29 cellular contexts compared by ENCODE assay signal in the genomic region with DNA sequence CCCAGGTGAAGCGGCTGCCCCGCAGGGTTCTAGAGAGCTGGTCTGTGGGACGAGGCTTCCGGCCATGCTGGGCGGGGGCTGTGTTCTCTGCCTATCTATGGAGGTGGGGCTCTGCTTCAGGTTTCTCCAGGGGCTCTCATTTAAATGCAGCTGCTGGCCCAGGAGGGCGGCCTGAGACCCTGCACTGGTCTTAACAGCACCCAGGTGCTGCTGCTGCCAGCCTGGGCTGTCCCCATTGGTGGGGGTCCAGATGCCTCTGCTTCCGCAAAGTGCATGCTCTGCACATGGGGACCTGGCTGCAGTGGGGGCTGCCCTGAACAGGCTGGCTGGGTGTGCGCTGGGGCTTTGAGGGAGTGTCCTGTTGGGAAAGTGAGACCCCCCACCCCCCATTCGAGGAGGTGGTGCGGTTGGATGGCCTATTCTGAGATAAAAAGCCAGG. TPM values are rescaled to one million over a fixed set of nuclear protein-coding genes. Genes with fewer than 3 reads are reported as not detected.
DNase-seq lines count a peak whose midpoint lies in the region; ATAC-seq, FAIRE-seq and TF ChIP-seq lines count a peak whose summit lies in the region.
"Had no signal": no experiment of that assay in that cellular context is flagged by ENCODE, and none has a peak within 500 bp of the region (broad histone marks: within the 10 kb centered on the region; RNA-seq: fewer than 3 reads in every experiment).

No MANE protein-coding gene starts in this region.

- TF ChIP-seq CTCF in HepG2 (CRISPR knock-in tag; IDR thresholded peaks at IDR 0.05) (no peak), right lobe of liver (IDR thresholded peaks at IDR 0.05) (no peak), brain (conservative IDR thresholded peaks at IDR 0.05) (no peak), osteocyte (IDR thresholded peaks at IDR 0.05) (no peak), vagina (IDR thresholded peaks at IDR 0.05) (no peak)

- H3K4me3 Mint-ChIP-seq in brain (no peak overlapping the region), osteocyte (ENCODE audit: unreplicated experiment) (no peak overlapping the region)
- H3K4me3 Mint-ChIP-seq: activated T-cell treated with anti-CD3 and anti-CD28 coated beads, Interleukin-2, amount 50 U/mL, for 72 hours; HFFc6; T-cell had no signal

- in situ Hi-C loops in HepG2 (cut with HindIII; ENCODE audit: extremely low pct_ligation_motif_present, low pct_unique_long_range_greater_than_20kb), result no loop called here

- no peak for DNase-seq in HepG2 (ENCODE audit: low spot score)
- DNase-seq in right lobe of liver, result no peak
- DNase-seq in osteocyte (ENCODE audit: extremely low spot score, unreplicated experiment), result peak; percentile 80
- peak; percentile 75 to 93 for DNase-seq in vagina (ENCODE audit: extremely low spot score in 2 of 2)
- no peak for DNase-seq in EL
- no peak for DNase-seq in NK-92 (lab: John Stamatoyannopoulos, UW; ENCODE audit: unreplicated experiment)
- DNase-seq: activated CD4-positive, CD25-positive, alpha-beta regulatory T cell treated with anti-CD3 and anti-CD28 coated beads, Interleukin-2, amount 50 U/mL, for 72 hours; activated T-cell treated with anti-CD3 and anti-CD28 coated beads, Interleukin-2, amount 50 U/mL, for 72 hours; anterior cingulate cortex; caudate nucleus; HFFc6; lower lobe of right lung; NCI-H1105 treated with DMSO at 0.1 percent for 48 hours; NCI-H2081 treated with DMSO at 0.1 percent for 48 hours; NCI-H446; NK-92 treated with Interleukin-12 subunit alpha and Interleukin-12 subunit beta, amount 100 ng/mL, for 24 hours; stimulated activated CD4-positive, alpha-beta T cell treated with anti-CD3 and anti-CD28 coated beads, Interleukin-4, amount 100 ng/mL, for 24 hours; stimulated activated naive CD4-positive, alpha-beta T cell had no signal

- TF ChIP-seq POLR2A in HepG2 (IDR thresholded peaks at IDR 0.05; ENCODE audit: insufficient read depth in 1 of 2, low read depth in 2 of 2, low read length in 2 of 2) (no peak), right lobe of liver (IDR thresholded peaks at IDR 0.05) (no peak), vagina (IDR thresholded peaks at IDR 0.05) (no peak)

- TF ChIP-seq EP300 in HepG2 (IDR thresholded peaks at IDR 0.05; ENCODE audit: low read depth in 2 of 2, low read length in 2 of 2), result no peak
- no peak for TF ChIP-seq EP300 in HepG2 (CRISPR knock-in tag; IDR thresholded peaks at IDR 0.05; ENCODE audit: borderline replicate concordance)

- no peak overlapping the region for H2AFZ ChIP-seq in HepG2 (ENCODE audit: low read length)

- H3K4me3 ChIP-seq in HepG2 (replicated peaks in 1 of 3; ENCODE audit: insufficient read depth in 1 of 3, low read depth in 2 of 3, low read length in 3 of 3), result no peak overlapping the region
- H3K4me3 ChIP-seq in right lobe of liver, result no peak overlapping the region
- no peak overlapping the region for H3K4me3 ChIP-seq in vagina
- H3K4me3 ChIP-seq: lower lobe of right lung, SJSA1, thoracic aorta had no signal

- H4K20me1 ChIP-seq in HepG2 (ENCODE audit: insufficient read depth, low read length), result no peaks in the 10 kb centered on the region

- H3K9me3 Mint-ChIP-seq in brain (peaks cover 3 to 10% (median 4%) of the 10 kb centered on the region in 5 experiments), osteocyte (ENCODE audit: unreplicated experiment) (no peaks in the 10 kb centered on the region)
- H3K9me3 Mint-ChIP-seq: activated naive CD4-positive, alpha-beta T cell treated with anti-CD3 and anti-CD28 coated beads, Interleukin-2, amount 50 U/mL, for 72 hours; activated T-cell treated with anti-CD3 and anti-CD28 coated beads, Interleukin-2, amount 50 U/mL, for 72 hours; HFFc6; T-cell had no signal

- TF ChIP-seq RAD21 in HepG2 (CRISPR knock-in tag; IDR thresholded peaks at IDR 0.05), result no peak

- FAIRE-seq in HepG2 (lab: Jason Lieb, UNC), result no peak
- FAIRE-seq: D721Med, RCC 7860 had no signal

- no peaks in the 10 kb centered on the region for H3K79me2 ChIP-seq in HepG2 (ENCODE audit: insufficient read depth, low read length)

- H3K27ac Mint-ChIP-seq in brain (peak overlapping the region in 3 of 5 experiments; percentile 47 to 73 (median 64)), osteocyte (ENCODE audit: unreplicated experiment) (no peak overlapping the region)
- H3K27ac Mint-ChIP-seq: activated naive CD4-positive, alpha-beta T cell treated with anti-CD3 and anti-CD28 coated beads, Interleukin-2, amount 50 U/mL, for 72 hours; activated T-cell treated with anti-CD3 and anti-CD28 coated beads, Interleukin-2, amount 50 U/mL, for 72 hours; HFFc6; T-cell had no signal

- H3K27me3 Mint-ChIP-seq in brain, result no peaks in the 10 kb centered on the region
- peaks cover 5% of the 10 kb centered on the region for H3K27me3 Mint-ChIP-seq in osteocyte (ENCODE audit: unreplicated experiment)

- H3K36me3 Mint-ChIP-seq in brain (no peaks in the 10 kb centered on the region), osteocyte (ENCODE audit: unreplicated experiment) (no peaks in the 10 kb centered on the region)

- intact Hi-C loops in HepG2 (cut with micrococcal nuclease; ENCODE audit: unreplicated experiment) (no loop called here), right lobe of liver (cut with DNase I) (no loop called here), vagina (cut with DNase I) (no loop called here)

- WGBS in HepG2 (ENCODE audit: low lambda C conversion rate), result 80% methylated on average over 9 of the region's 10 CpGs
- WGBS in right lobe of liver (ENCODE audit: insufficient coverage, low coverage, low lambda C conversion rate, missing lambda C conversion rate), result 72% methylated on average over 3 of the region's 10 CpGs

- H3K4me2 ChIP-seq in HepG2 (ENCODE audit: low read depth, low read length), result no peak overlapping the region

- BruUV-seq in HepG2 (replicated peaks; lab: Mats Ljungman, UMichigan), result no TSS peak

- H3K9me3 ChIP-seq in HepG2 (ENCODE audit: low read length) (no peaks in the 10 kb centered on the region), right lobe of liver (no peaks in the 10 kb centered on the region), vagina (no peaks in the 10 kb centered on the region)
- H3K9me3 ChIP-seq: lower lobe of right lung, SJSA1, thoracic aorta had no signal

- CTCF ChIA-PET in HepG2 (lab: Yijun Ruan, JAX; ENCODE audit: low intra/inter-chr PET ratio, low total read pairs), result interaction anchor here (2.5 kb wide), 1 partner anchor 22 kb away, joined by 14 read pairs; no protein-coding TSS in a partner anchor

- POLR2A ChIA-PET in HepG2 (lab: Yijun Ruan, JAX), result interaction anchor here (0.9 kb wide), 1 partner anchor 29 kb away, joined by 7 read pairs; no protein-coding TSS in a partner anchor

- H3K27me3 ChIP-seq in HepG2 (ENCODE audit: control insufficient read depth in 1 of 2, insufficient read depth in 2 of 2, low read length in 2 of 2) (peaks cover 0 to 26% of the 10 kb centered on the region in 2 experiments; a peak in 3 of 5 replicates), right lobe of liver (no peaks in the 10 kb centered on the region), vagina (no peaks in the 10 kb centered on the region)
- H3K27me3 ChIP-seq: SJSA1 had no signal

- H3K27ac ChIP-seq in HepG2 (ENCODE audit: extremely low read length, insufficient read depth, low read length) (no peak overlapping the region), right lobe of liver (no peak overlapping the region), vagina (no peak overlapping the region)
- H3K27ac ChIP-seq: lower lobe of right lung, SJSA1, thoracic aorta had no signal

- ATAC-seq in HepG2 (peak; percentile 12; the same call in 2 of the 3 replicates), right lobe of liver (no peak)
- ATAC-seq: activated T-cell treated with anti-CD3 and anti-CD28 coated beads, Interleukin-2, amount 50 U/mL, for 72 hours; lower lobe of right lung; T-cell had no signal

- H3K4me1 Mint-ChIP-seq in brain (peaks cover 21% of the 10 kb centered on the region), osteocyte (ENCODE audit: unreplicated experiment) (no peaks in the 10 kb centered on the region)
- H3K4me1 Mint-ChIP-seq: T-cell had no signal

- no peak overlapping the region for H3K9ac ChIP-seq in HepG2 (ENCODE audit: insufficient read depth, low read depth, low read length)

- H3K4me1 ChIP-seq in HepG2 (ENCODE audit: insufficient read depth, low read length), result peaks cover 16% of the 10 kb centered on the region
- H3K4me1 ChIP-seq in right lobe of liver, result no peaks in the 10 kb centered on the region
- H3K4me1 ChIP-seq in vagina, result no peaks in the 10 kb centered on the region

- H3K36me3 ChIP-seq in HepG2 (replicated peaks in 1 of 2; ENCODE audit: control insufficient read depth in 1 of 2, insufficient read depth in 2 of 2, low read length in 2 of 2) (no peaks in the 10 kb centered on the region), right lobe of liver (no peaks in the 10 kb centered on the region), vagina (no peaks in the 10 kb centered on the region)
- H3K36me3 ChIP-seq: lower lobe of right lung, SJSA1, thoracic aorta had no signal

RNA-seq across cellular contexts. Expression of a gene that starts 29.7 kb away (rescaled TPM):
- total RNA-seq in HepG2 (2016; rRNA removed; fragmentation: Illumina TruSeq; extraction: Trizol), result 0.11 TPM in 1 of 2 replicates, not detected in the other
- total RNA-seq in HepG2 (2016; cell fraction: cytosol; rRNA removed; fragmentation: Illumina TruSeq; extraction: Trizol; ENCODE audit: low read depth), result 0.20 TPM in 1 of 2 replicates, not detected in the other
- 0.19 TPM in 1 of 2 replicates, not detected in the other for total RNA-seq in HepG2 (2016; cell fraction: insoluble cytoplasmic fraction; rRNA removed; fragmentation: Illumina TruSeq; extraction: Trizol)
- 0.14 TPM in 1 of 2 replicates, not detected in the other for total RNA-seq in HepG2 (2016; cell fraction: membrane; rRNA removed; fragmentation: Illumina TruSeq; extraction: Trizol)
- 0.25 and 0.43 TPM in 2 replicates for total RNA-seq in HepG2 (2016; cell fraction: nucleus; rRNA removed; fragmentation: Illumina TruSeq; extraction: Trizol)
- 0.04 and 0.08 TPM in 2 replicates for polyA plus RNA-seq in HepG2 (2011; rRNA removed)
- 0.03 TPM in 1 of 2 replicates, not detected in the other for polyA plus RNA-seq in HepG2 (2011; cell fraction: cytosol; rRNA removed)
- 0.07 and 0.16 TPM in 2 replicates for polyA plus RNA-seq in HepG2 (2011; cell fraction: nucleus; rRNA removed)
- not detected in 2 replicates for polyA plus RNA-seq in HepG2 (2012)
- not detected in 2 replicates for polyA plus RNA-seq in HepG2 (2016; cell fraction: cytosol; fragmentation: Illumina TruSeq; extraction: Trizol; ENCODE audit: low read depth)
- 0.25 TPM in 1 of 2 replicates, not detected in the other for polyA plus RNA-seq in HepG2 (2016; cell fraction: insoluble cytoplasmic fraction; fragmentation: Illumina TruSeq; extraction: Trizol; ENCODE audit: low read depth)
- 0.08 TPM in 1 of 2 replicates, not detected in the other for polyA plus RNA-seq in HepG2 (2016; cell fraction: membrane; fragmentation: Illumina TruSeq; extraction: Trizol; ENCODE audit: low read depth)
- polyA plus RNA-seq in HepG2 (2016; cell fraction: nucleus; fragmentation: Illumina TruSeq; extraction: Trizol; ENCODE audit: insufficient read depth, low read depth), result 0.92 and 1.3 TPM in 2 replicates
- not detected in 2 replicates for polyA minus RNA-seq in HepG2 (2011; rRNA and poly(A)+ RNA removed; ENCODE audit: low replicate concordance)
- not detected in 2 replicates for polyA minus RNA-seq in HepG2 (2011; cell fraction: cytosol; rRNA and poly(A)+ RNA removed)
- polyA minus RNA-seq in HepG2 (2011; cell fraction: nucleus; rRNA and poly(A)+ RNA removed), result 0.39 TPM in 1 of 2 replicates, not detected in the other
- under 1 TPM in 5 of 6 experiments, not detected in 1; 0.18 to 0.63 (median 0.31) TPM for total RNA-seq in right lobe of liver
- not detected for polyA plus RNA-seq in brain (ENCODE audit: insufficient read depth, low read depth, low replicate concordance)
- not detected in 2 replicates for total RNA-seq in osteocyte
- not detected for total RNA-seq in vagina
- total RNA-seq: activated CD8-positive, alpha-beta memory T cell treated with anti-CD3 and anti-CD28 coated beads for 36 hours; activated naive CD4-positive, alpha-beta T cell treated with anti-CD3 and anti-CD28 coated beads, Interleukin-2, amount 50 U/mL, for 72 hours; activated T-cell treated with anti-CD3 and anti-CD28 coated beads, Interleukin-2, amount 50 U/mL, for 72 hours; dermis blood vessel endothelial cell; fibroblast of lung; HFFc6; lower lobe of right lung; MCF 10A; SJSA1; T-cell had no signal
- polyA plus RNA-seq: fibroblast of lung had no signal

RNA-seq across cellular contexts. Expression of a gene that starts 33.3 kb away (rescaled TPM):
- 2.5 and 3.0 TPM in 2 replicates for total RNA-seq in HepG2 (2016; rRNA removed; fragmentation: Illumina TruSeq; extraction: Trizol)
- total RNA-seq in HepG2 (2016; cell fraction: cytosol; rRNA removed; fragmentation: Illumina TruSeq; extraction: Trizol; ENCODE audit: low read depth), result 1.2 and 1.9 TPM in 2 replicates
- total RNA-seq in HepG2 (2016; cell fraction: insoluble cytoplasmic fraction; rRNA removed; fragmentation: Illumina TruSeq; extraction: Trizol), result 2.5 and 3.0 TPM in 2 replicates
- total RNA-seq in HepG2 (2016; cell fraction: membrane; rRNA removed; fragmentation: Illumina TruSeq; extraction: Trizol), result 2.2 and 2.3 TPM in 2 replicates
- total RNA-seq in HepG2 (2016; cell fraction: nucleus; rRNA removed; fragmentation: Illumina TruSeq; extraction: Trizol), result 2.7 and 3.4 TPM in 2 replicates
- polyA plus RNA-seq in HepG2 (2011; rRNA removed), result 1.5 and 2.6 TPM in 2 replicates
- 2.8 TPM in 2 replicates for polyA plus RNA-seq in HepG2 (2011; cell fraction: cytosol; rRNA removed)
- 4.0 and 4.6 TPM in 2 replicates for polyA plus RNA-seq in HepG2 (2011; cell fraction: nucleus; rRNA removed)
- 1.6 and 1.9 TPM in 2 replicates for polyA plus RNA-seq in HepG2 (2012)
- 0.71 and 0.78 TPM in 2 replicates for polyA plus RNA-seq in HepG2 (2016; cell fraction: cytosol; fragmentation: Illumina TruSeq; extraction: Trizol; ENCODE audit: low read depth)
- 2.0 and 3.6 TPM in 2 replicates for polyA plus RNA-seq in HepG2 (2016; cell fraction: insoluble cytoplasmic fraction; fragmentation: Illumina TruSeq; extraction: Trizol; ENCODE audit: low read depth)
- polyA plus RNA-seq in HepG2 (2016; cell fraction: membrane; fragmentation: Illumina TruSeq; extraction: Trizol; ENCODE audit: low read depth), result 1.5 TPM in 2 replicates
- 5.0 and 5.6 TPM in 2 replicates for polyA plus RNA-seq in HepG2 (2016; cell fraction: nucleus; fragmentation: Illumina TruSeq; extraction: Trizol; ENCODE audit: insufficient read depth, low read depth)
- polyA minus RNA-seq in HepG2 (2011; rRNA and poly(A)+ RNA removed; ENCODE audit: low replicate concordance), result 1.8 TPM in 1 of 2 replicates, not detected in the other
- polyA minus RNA-seq in HepG2 (2011; cell fraction: cytosol; rRNA and poly(A)+ RNA removed), result 0.69 and 1.3 TPM in 2 replicates
- polyA minus RNA-seq in HepG2 (2011; cell fraction: nucleus; rRNA and poly(A)+ RNA removed), result 2.6 and 2.8 TPM in 2 replicates
- 10 to 100 TPM; 25.2 to 58.6 (median 41.1) TPM for total RNA-seq in right lobe of liver
- polyA plus RNA-seq in brain (ENCODE audit: insufficient read depth, low read depth, low replicate concordance), result 3.8 TPM
- not detected in 2 replicates for total RNA-seq in osteocyte
- not detected for total RNA-seq in vagina
- total RNA-seq: activated naive CD4-positive, alpha-beta T cell treated with anti-CD3 and anti-CD28 coated beads, Interleukin-2, amount 50 U/mL, for 72 hours; HFFc6; MCF 10A; SJSA1 had no signal

RNA-seq across cellular contexts. Expression of a gene that starts 53.2 kb away (rescaled TPM):
- total RNA-seq in HepG2 (2016; rRNA removed; fragmentation: Illumina TruSeq; extraction: Trizol) (3,686 and 4,415 TPM in 2 replicates), right lobe of liver (1,000 to 10,000 TPM in 2 of 6 experiments, 100 to 1,000 TPM in 4; 366 to 1,499 (median 423) TPM), osteocyte (1,082 and 1,101 TPM in 2 replicates), vagina (2,989 TPM)
- 5,456 and 6,100 TPM in 2 replicates for total RNA-seq in HepG2 (2016; cell fraction: cytosol; rRNA removed; fragmentation: Illumina TruSeq; extraction: Trizol; ENCODE audit: low read depth)
- total RNA-seq in HepG2 (2016; cell fraction: insoluble cytoplasmic fraction; rRNA removed; fragmentation: Illumina TruSeq; extraction: Trizol), result 3,753 and 4,559 TPM in 2 replicates
- total RNA-seq in HepG2 (2016; cell fraction: membrane; rRNA removed; fragmentation: Illumina TruSeq; extraction: Trizol), result 7,013 and 7,026 TPM in 2 replicates
- 1,357 and 1,550 TPM in 2 replicates for total RNA-seq in HepG2 (2016; cell fraction: nucleus; rRNA removed; fragmentation: Illumina TruSeq; extraction: Trizol)
- polyA plus RNA-seq in HepG2 (2011; rRNA removed) (3,283 and 4,040 TPM in 2 replicates), brain (ENCODE audit: insufficient read depth, low read depth, low replicate concordance) (1,586 TPM)
- polyA plus RNA-seq in HepG2 (2011; cell fraction: cytosol; rRNA removed), result 3,092 and 3,668 TPM in 2 replicates
- polyA plus RNA-seq in HepG2 (2011; cell fraction: nucleus; rRNA removed), result 687 and 772 TPM in 2 replicates
- polyA plus RNA-seq in HepG2 (2012), result 3,723 and 4,459 TPM in 2 replicates
- 5,030 and 5,352 TPM in 2 replicates for polyA plus RNA-seq in HepG2 (2016; cell fraction: cytosol; fragmentation: Illumina TruSeq; extraction: Trizol; ENCODE audit: low read depth)
- polyA plus RNA-seq in HepG2 (2016; cell fraction: insoluble cytoplasmic fraction; fragmentation: Illumina TruSeq; extraction: Trizol; ENCODE audit: low read depth), result 4,110 and 4,812 TPM in 2 replicates
- 6,339 and 6,476 TPM in 2 replicates for polyA plus RNA-seq in HepG2 (2016; cell fraction: membrane; fragmentation: Illumina TruSeq; extraction: Trizol; ENCODE audit: low read depth)
- polyA plus RNA-seq in HepG2 (2016; cell fraction: nucleus; fragmentation: Illumina TruSeq; extraction: Trizol; ENCODE audit: insufficient read depth, low read depth), result 2,377 and 2,486 TPM in 2 replicates
- polyA minus RNA-seq in HepG2 (2011; rRNA and poly(A)+ RNA removed; ENCODE audit: low replicate concordance), result 217 and 248 TPM in 2 replicates
- 598 and 688 TPM in 2 replicates for polyA minus RNA-seq in HepG2 (2011; cell fraction: cytosol; rRNA and poly(A)+ RNA removed)
- polyA minus RNA-seq in HepG2 (2011; cell fraction: nucleus; rRNA and poly(A)+ RNA removed), result 243 and 285 TPM in 2 replicates

Comparison
In these comparisons a context has a peak if more than half of its experiments do, and no peak if none do; other contexts are left out.
1. RNA of a gene that starts 33.3 kb away (total RNA-seq): 25.2 to 58.6 TPM in right lobe of liver; 1.2 to 3.4 TPM in HepG2, not detected in vagina (single experiment) and not detected in osteocyte; every median in the first group is over 4 times any median in the second.
2. DNase-seq: peak in osteocyte (single experiment) and vagina (2 of 2); none in HepG2 (single experiment), right lobe of liver (0 of 3), EL (single experiment) and NK-92 (single experiment).